Comparison of ENCODE assay signal across 31 cellular contexts in the genomic region with DNA sequence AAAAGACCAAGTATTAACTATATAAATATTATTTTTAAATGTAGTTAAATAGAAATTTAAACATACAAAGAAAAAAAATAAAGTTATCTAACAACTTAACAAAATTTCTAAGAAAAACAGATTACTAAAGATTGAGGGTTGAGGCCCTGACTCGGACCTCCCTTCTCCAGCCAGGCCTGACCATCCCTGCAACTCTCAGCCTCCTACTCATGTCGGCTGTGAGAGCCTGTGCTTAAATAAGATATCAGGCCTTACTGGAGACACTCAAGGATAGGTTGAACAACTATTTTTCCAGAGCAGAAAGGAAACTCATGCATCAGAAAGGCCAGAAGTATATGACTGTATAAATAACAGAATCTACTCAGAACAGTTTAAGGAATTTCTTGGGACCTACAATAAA.
"Had no signal": no experiment of that assay in that cellular context is flagged by ENCODE, and none has a peak within 500 bp of the region (broad histone marks: within the 10 kb centered on the region; RNA-seq: fewer than 3 reads in every experiment).

No MANE protein-coding gene starts in this region.

- H3K27ac Mint-ChIP-seq: activated CD4-positive, alpha-beta memory T cell treated with anti-CD3 and anti-CD28 coated beads for 36 hours; activated naive CD4-positive, alpha-beta T cell treated with anti-CD3 and anti-CD28 coated beads, Interleukin-2, amount 10 ng/mL, durations not matched to agents 7 days and 5 days; activated naive CD8-positive, alpha-beta T cell treated with anti-CD3 and anti-CD28 coated beads, Interleukin-2, amount 10 ng/mL, durations not matched to agents 7 days and 5 days; activated T-helper 1 cell treated with anti-CD3 and anti-CD28 coated beads, Interleukin-12 subunit alpha, Interleukin-12 subunit beta, Interleukin-2, Interleukin-4 antibody, amounts not matched to agents 30 ng/mL and 10 ng/mL and 1 ng/mL, durations not matched to agents 14 hours and 24 hours and 36 hours; T-helper 1 cell treated with Interleukin-12 subunit alpha and Interleukin-12 subunit beta and Interleukin-4 antibody, amounts not matched to agents 30 μg/mL and 1 μg/mL, for 36 hours; T-helper 2 cell treated with Interferon-gamma antibody and Interleukin-4, amounts not matched to agents 5 μg/mL and 100 μg/mL, for 36 hours had no signal

- H3K27ac ChIP-seq: body of pancreas, breast epithelium, SJCRH30 had no signal

- H3K9me3 ChIP-seq: body of pancreas, breast epithelium, SJCRH30, SK-N-SH had no signal

- H3K4me2 ChIP-seq: SK-N-SH had no signal

- H3K27me3 Mint-ChIP-seq: activated CD4-positive, alpha-beta memory T cell treated with anti-CD3 and anti-CD28 coated beads for 36 hours; activated naive CD4-positive, alpha-beta T cell treated with anti-CD3 and anti-CD28 coated beads, Interleukin-2, amount 10 ng/mL, durations not matched to agents 7 days and 5 days; activated naive CD8-positive, alpha-beta T cell treated with anti-CD3 and anti-CD28 coated beads, Interleukin-2, amount 10 ng/mL, durations not matched to agents 7 days and 5 days had no signal

- ATAC-seq: activated T-cell treated with anti-CD3 and anti-CD28 coated beads, Interleukin-2, amount 50 U/mL, for 4 hours; body of pancreas; Panc1 had no signal

- H3K4me3 Mint-ChIP-seq: activated CD4-positive, alpha-beta memory T cell treated with anti-CD3 and anti-CD28 coated beads for 36 hours; activated naive CD4-positive, alpha-beta T cell treated with anti-CD3 and anti-CD28 coated beads, Interleukin-2, amount 10 ng/mL, durations not matched to agents 7 days and 5 days; activated naive CD8-positive, alpha-beta T cell treated with anti-CD3 and anti-CD28 coated beads, Interleukin-2, amount 10 ng/mL, durations not matched to agents 7 days and 5 days; activated T-cell treated with anti-CD3 and anti-CD28 coated beads, Interleukin-2, amount 50 U/mL, for 4 hours; activated T-helper 1 cell treated with anti-CD3 and anti-CD28 coated beads, Interleukin-12 subunit alpha, Interleukin-12 subunit beta, Interleukin-2, Interleukin-4 antibody, amounts not matched to agents 30 ng/mL and 10 ng/mL and 1 ng/mL, durations not matched to agents 14 hours and 24 hours and 36 hours; T-helper 1 cell treated with Interleukin-12 subunit alpha and Interleukin-12 subunit beta and Interleukin-4 antibody, amounts not matched to agents 30 μg/mL and 1 μg/mL, for 36 hours; T-helper 2 cell treated with Interferon-gamma antibody and Interleukin-4, amounts not matched to agents 5 μg/mL and 100 μg/mL, for 36 hours had no signal

- DNase-seq: activated CD4-positive, alpha-beta memory T cell treated with anti-CD3 and anti-CD28 coated beads for 36 hours; activated CD4-positive, alpha-beta T cell treated with anti-CD3 and anti-CD28 coated beads for 4 hours; activated CD4-positive, alpha-beta T cell treated with anti-CD3 and anti-CD28 coated beads, Interleukin-2, amount 50 U/mL, for 1 hour; activated CD8-positive, alpha-beta memory T cell treated with anti-CD3 and anti-CD28 coated beads, Interleukin-2, amount 50 U/mL, for 4 hours; activated gamma-delta T cell treated with Interleukin-2 at 50 U/mL for 16 hours; activated naive CD4-positive, alpha-beta T cell treated with anti-CD3 and anti-CD28 coated beads, Interleukin-2, amount 10 ng/mL, durations not matched to agents 7 days and 5 days; activated naive CD8-positive, alpha-beta T cell treated with anti-CD3 and anti-CD28 coated beads, Interleukin-2, amount 10 ng/mL, durations not matched to agents 7 days and 5 days; activated T-cell treated with anti-CD3 and anti-CD28 coated beads for 4 hours; activated T-cell treated with anti-CD3 and anti-CD28 coated beads, Interleukin-2, amount 50 U/mL, for 4 hours; body of pancreas; caudate nucleus; cerebellar nuclear complex; Karpas-422; KBM-7; NCI-H1048; NCI-H1105 treated with DMSO at 0.1 percent for 48 hours; NCI-H1436 treated with DMSO at 0.1 percent for 48 hours; NCI-H1694 treated with DMSO at 0.1 percent for 48 hours; NCI-H2029; NCI-H345; NCI-H524 treated with DMSO at 0.1 percent for 48 hours; SHP77; SJCRH30; SK-N-SH had no signal

- H3K27me3 ChIP-seq: body of pancreas, breast epithelium, SJCRH30 had no signal

- H3K9me2 ChIP-seq: SK-N-SH had no signal

- H3K4me1 ChIP-seq: body of pancreas, breast epithelium had no signal

- H3K4me3 ChIP-seq: body of pancreas, breast epithelium, SJCRH30 had no signal

- H3K9ac ChIP-seq: SK-N-SH had no signal

- FAIRE-seq: astrocyte, TTC549 had no signal

- H3K9me3 Mint-ChIP-seq: activated CD4-positive, alpha-beta memory T cell treated with anti-CD3 and anti-CD28 coated beads for 36 hours; activated naive CD4-positive, alpha-beta T cell treated with anti-CD3 and anti-CD28 coated beads, Interleukin-2, amount 10 ng/mL, durations not matched to agents 7 days and 5 days; activated naive CD8-positive, alpha-beta T cell treated with anti-CD3 and anti-CD28 coated beads, Interleukin-2, amount 10 ng/mL, durations not matched to agents 7 days and 5 days; activated T-cell treated with anti-CD3 and anti-CD28 coated beads, Interleukin-2, amount 50 U/mL, for 4 hours; activated T-helper 1 cell treated with anti-CD3 and anti-CD28 coated beads, Interleukin-12 subunit alpha, Interleukin-12 subunit beta, Interleukin-2, Interleukin-4 antibody, amounts not matched to agents 30 ng/mL and 10 ng/mL and 1 ng/mL, durations not matched to agents 14 hours and 24 hours and 36 hours; T-helper 1 cell treated with Interleukin-12 subunit alpha and Interleukin-12 subunit beta and Interleukin-4 antibody, amounts not matched to agents 30 μg/mL and 1 μg/mL, for 36 hours; T-helper 2 cell treated with Interferon-gamma antibody and Interleukin-4, amounts not matched to agents 5 μg/mL and 100 μg/mL, for 36 hours had no signal

- H3K36me3 ChIP-seq: breast epithelium had no signal
